Comparison of ENCODE assay signal across 13 cellular contexts in the genomic region with DNA sequence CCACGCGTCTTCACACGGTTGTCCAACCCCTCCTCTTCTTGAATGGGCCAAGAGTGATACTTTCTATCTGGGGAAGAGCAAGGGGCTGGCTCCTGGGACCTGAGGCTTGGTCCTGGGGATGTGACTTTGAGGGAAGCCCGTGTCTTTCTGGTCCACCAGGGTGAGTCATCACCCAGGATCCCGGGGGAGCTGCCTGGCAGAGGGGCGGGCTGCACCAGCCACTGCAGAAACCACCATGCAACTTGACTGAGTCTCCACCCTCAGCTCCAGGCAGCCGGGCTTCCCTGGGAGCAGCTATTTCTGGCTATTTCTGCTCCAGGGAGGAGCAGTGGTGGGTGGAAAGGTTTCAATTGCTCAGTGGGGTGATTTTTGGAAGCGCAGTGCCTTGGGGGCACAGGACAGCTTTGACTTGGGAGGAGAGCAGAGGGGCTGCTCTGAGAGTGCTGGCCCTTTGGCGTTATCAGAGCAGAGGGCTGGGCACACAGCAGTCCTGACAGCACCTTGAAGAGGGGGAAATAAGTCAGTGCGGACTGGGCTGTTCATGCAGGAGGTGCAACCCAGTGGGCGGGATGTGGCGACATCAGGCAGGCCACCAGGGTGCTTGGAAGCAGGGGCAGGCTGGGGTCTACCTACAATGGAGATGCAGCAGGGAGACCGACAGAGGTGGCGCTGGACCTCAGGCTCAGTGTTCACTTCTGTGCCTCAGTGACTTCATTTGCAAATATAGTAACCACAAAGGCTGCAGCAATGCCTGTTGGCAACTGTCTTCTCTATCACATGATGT. TPM values are rescaled to one million over a fixed set of nuclear protein-coding genes. Genes with fewer than 3 reads are reported as not detected.
A peak's percentile ranks its signal among the peaks of the same experiment; 100 is the strongest.
DNase-seq lines count a peak whose midpoint lies in the region; ATAC-seq and TF ChIP-seq lines count a peak whose summit lies in the region.
"Had no signal": no experiment of that assay in that cellular context is flagged by ENCODE, and none has a peak within 500 bp of the region (broad histone marks: within the 10 kb centered on the region; RNA-seq: fewer than 3 reads in every experiment).

No MANE protein-coding gene starts in this region.

- no peaks in the 10 kb centered on the region for H3K9me3 Mint-ChIP-seq in activated CD8-positive, alpha-beta T cell treated with anti-CD3 and anti-CD28 coated beads for 36 hours

- CTCF ChIA-PET in activated CD8-positive, alpha-beta T cell treated with anti-CD3 and anti-CD28 coated beads for 36 hours (lab: Charles Lee): interaction anchor here (1.2 to 4.4 kb wide), 7 partner anchors 10 to 115 kb away, joined by 3 to 22 read pairs (median 5); a partner anchor contains a TSS

- ATAC-seq in HG02642 (IDR thresholded peaks at IDR 0.05; ENCODE audit: poor library complexity, unreplicated experiment) (peak; percentile 47), GM18870 (IDR thresholded peaks at IDR 0.05; ENCODE audit: unreplicated experiment) (no peak), heart left ventricle (no peak)
- no peak for ATAC-seq in activated CD8-positive, alpha-beta T cell treated with anti-CD3 and anti-CD28 coated beads for 36 hours
- ATAC-seq: Right ventricle myocardium inferior had no signal

- H3K27me3 Mint-ChIP-seq in activated CD8-positive, alpha-beta T cell treated with anti-CD3 and anti-CD28 coated beads for 36 hours: no peaks in the 10 kb centered on the region

- peaks cover 0 to 43% (median 12%) of the 10 kb centered on the region in 12 donors for H3K4me1 ChIP-seq in heart left ventricle
- H3K4me1 ChIP-seq: adrenal gland had no signal

- no peak overlapping the region for H3K4me3 ChIP-seq in heart left ventricle
- H3K4me3 ChIP-seq: adrenal gland had no signal

- H3K36me3 ChIP-seq in heart left ventricle: no peaks in the 10 kb centered on the region
- H3K36me3 ChIP-seq: adrenal gland had no signal

- H3K27ac ChIP-seq in heart left ventricle: no peak overlapping the region

- H3K27ac Mint-ChIP-seq in activated CD8-positive, alpha-beta T cell treated with anti-CD3 and anti-CD28 coated beads for 36 hours: no peak overlapping the region

- no peak for TF ChIP-seq POLR2A in heart left ventricle (IDR thresholded peaks at IDR 0.05)

- H3K36me3 Mint-ChIP-seq in activated CD8-positive, alpha-beta T cell treated with anti-CD3 and anti-CD28 coated beads for 36 hours (ENCODE audit: low read depth): peaks cover 27% of the 10 kb centered on the region

- peaks cover 0 to 37% (median 0%) of the 10 kb centered on the region in 9 donors for H3K27me3 ChIP-seq in heart left ventricle
- H3K27me3 ChIP-seq: adrenal gland had no signal

- POLR2A ChIA-PET in activated CD8-positive, alpha-beta T cell treated with anti-CD3 and anti-CD28 coated beads for 36 hours (lab: Charles Lee): interaction anchor here (6.1 kb wide), 1 partner anchor 75 kb away, joined by 25 read pairs; a partner anchor contains a TSS

- H3K4me3 Mint-ChIP-seq in activated CD8-positive, alpha-beta T cell treated with anti-CD3 and anti-CD28 coated beads for 36 hours: no peak overlapping the region

- 62 to 70% (median 66%) methylated on average over 13 to 14 of the region's 14 CpGs for WGBS in heart left ventricle, 4 donors

- TF ChIP-seq CTCF in activated CD8-positive, alpha-beta T cell treated with anti-CD3 and anti-CD28 coated beads for 36 hours (IDR thresholded peaks at IDR 0.05): no peak
- TF ChIP-seq CTCF in heart left ventricle (IDR thresholded peaks at IDR 0.05): no peak

- intact Hi-C loops in activated CD8-positive, alpha-beta T cell treated with anti-CD3 and anti-CD28 coated beads for 36 hours (cut with micrococcal nuclease): no loop called here
- intact Hi-C loops in heart left ventricle (cut with DNase I): loop anchor here in 1 of 10 donors (10.0 kb wide), 1 partner anchor 76 kb away; a partner anchor contains a TSS

- DNase-seq in ELF-1 (ENCODE audit: low read depth, low spot score) (peak; percentile 43), nucleus accumbens (lab: John Stamatoyannopoulos, UW) (peak in 30 of 56 donors; percentile 21 to 74 (median 43)), NCI-H2081 (lab: John Stamatoyannopoulos, UW) (no peak), heart left ventricle (no peak)
- DNase-seq in activated CD8-positive, alpha-beta T cell treated with anti-CD3 and anti-CD28 coated beads for 36 hours: peak; percentile 15
- DNase-seq: activated CD4-positive, alpha-beta T cell treated with anti-CD3 and anti-CD28 coated beads for 1 hour; adrenal gland; DND-41; NCI-H187; stimulated activated CD8-positive, alpha-beta memory T cell treated with anti-CD3 and anti-CD28 coated beads, Interleukin-4, amount 100 ng/mL, for 48 hours had no signal

- H3K9me3 ChIP-seq in heart left ventricle: no peaks in the 10 kb centered on the region
- H3K9me3 ChIP-seq: adrenal gland had no signal

- H3K4me1 Mint-ChIP-seq in activated CD8-positive, alpha-beta T cell treated with anti-CD3 and anti-CD28 coated beads for 36 hours (ENCODE audit: low read depth): peaks cover 71% of the 10 kb centered on the region

RNA-seq across cellular contexts. Expression of a gene that starts 45.1 kb away (rescaled TPM):
- 10 to 100 TPM; 12.6 to 13.8 TPM for total RNA-seq in activated CD8-positive, alpha-beta T cell treated with anti-CD3 and anti-CD28 coated beads for 36 hours
- total RNA-seq in heart left ventricle: 1 to 10 TPM in 2 of 9 donors, under 1 TPM in 7; 0.11 to 4.7 (median 0.56) TPM
- 1 to 10 TPM in 1 of 2 donors, not detected in 1; 1.3 TPM for polyA plus RNA-seq in heart left ventricle

Comparison
In these comparisons a context has a peak if more than half of its experiments do, and no peak if none do; other contexts are left out.
1. DNase-seq: peak in ELF-1 (single experiment), activated CD8-positive, alpha-beta T cell treated with anti-CD3 and anti-CD28 coated beads for 36 hours (single experiment) and nucleus accumbens (30 of 56); none in NCI-H2081 (0 of 2) and heart left ventricle (0 of 5).